In the genomic region with DNA sequence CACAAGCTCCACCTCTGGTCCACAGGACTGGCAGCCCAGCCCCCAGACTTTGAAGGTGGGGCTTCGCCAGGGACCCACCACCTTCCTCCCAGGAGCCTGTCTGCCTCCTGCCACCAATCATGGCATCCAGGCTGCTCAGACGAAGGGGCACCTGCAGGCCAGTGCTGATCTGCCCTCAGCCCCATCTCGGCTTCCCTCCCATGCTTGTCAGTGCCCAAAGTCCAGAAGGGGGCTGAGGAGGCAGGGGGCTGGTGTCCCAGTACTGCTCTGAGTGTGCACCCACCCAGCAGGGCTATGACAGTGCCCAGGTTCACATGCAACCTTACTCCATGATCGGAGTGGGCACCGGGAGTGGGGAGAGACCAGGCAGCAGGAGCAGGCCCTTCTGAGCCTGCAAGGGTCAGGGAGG, we compare ENCODE assay signal across 1 cellular context.
TF ChIP-seq lines count a peak whose summit lies in the region.

No MANE protein-coding gene starts in this region.

TF ChIP-seq in HepG2, 621 proteins besides CTCF, POLR2A, EP300 and RAD21 (continued from another document):
- TF ChIP-seq, protein P1, sequence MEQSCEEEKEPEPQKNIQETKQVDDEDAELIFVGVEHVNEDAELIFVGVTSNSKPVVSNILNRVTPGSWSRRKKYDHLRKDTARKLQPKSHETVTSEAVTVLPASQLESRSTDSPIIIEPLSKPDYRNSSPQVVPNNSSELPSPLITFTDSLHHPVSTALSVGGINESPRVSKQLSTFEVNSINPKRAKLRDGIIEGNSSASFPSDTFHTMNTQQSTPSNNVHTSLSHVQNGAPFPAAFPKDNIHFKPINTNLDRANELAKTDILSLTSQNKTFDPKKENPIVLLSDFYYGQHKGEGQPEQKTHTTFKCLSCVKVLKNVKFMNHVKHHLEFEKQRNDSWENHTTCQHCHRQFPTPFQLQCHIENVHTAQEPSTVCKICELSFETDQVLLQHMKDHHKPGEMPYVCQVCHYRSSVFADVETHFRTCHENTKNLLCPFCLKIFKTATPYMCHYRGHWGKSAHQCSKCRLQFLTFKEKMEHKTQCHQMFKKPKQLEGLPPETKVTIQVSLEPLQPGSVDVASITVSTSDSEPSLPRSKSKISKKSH (CRISPR knock-in tag; IDR thresholded peaks at IDR 0.05; ENCODE audit: borderline replicate concordance) = 0 out of 2 replicates have a peak, but pooled peaks have one; percentile 27
